Comparison of ENCODE assay signal across 2 cellular contexts in the genomic region with DNA sequence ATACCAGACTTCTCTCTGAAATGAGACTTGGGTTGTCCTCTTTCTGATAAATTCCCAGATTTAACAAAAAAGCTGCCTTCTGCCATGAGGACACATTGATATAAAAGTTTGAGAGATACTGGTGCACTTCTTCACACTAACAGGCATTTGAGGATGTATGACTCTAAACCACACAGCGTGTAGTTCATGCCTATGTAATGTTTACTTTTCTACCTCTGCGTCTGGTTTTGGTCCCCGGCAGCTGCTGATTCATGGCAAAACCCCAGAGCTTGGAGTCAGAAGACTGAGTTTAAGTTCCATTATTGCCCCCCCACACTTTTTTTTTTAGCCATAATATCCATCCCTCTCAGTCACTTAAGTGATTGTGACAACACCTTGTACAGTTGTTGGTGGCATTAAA.
DNase-seq lines count a peak whose midpoint lies in the region; ATAC-seq, FAIRE-seq and TF ChIP-seq lines count a peak whose summit lies in the region.
"Not testable (repeated sequence)": the region's sequence is repeated elsewhere in the genome, so short reads cannot be mapped to it uniquely, and the experiment has no call there.

No MANE protein-coding gene starts in this region.

- H3K4me3 ChIP-seq in RWPE2 (ENCODE audit: severe bottlenecking), result not testable (repeated sequence)

- TF ChIP-seq CTCF in RWPE2 (IDR thresholded peaks at IDR 0.05; ENCODE audit: poor library complexity, severe bottlenecking), result not testable (repeated sequence)

- not testable (repeated sequence) for H3K27me3 ChIP-seq in RWPE2 (ENCODE audit: insufficient read depth, poor library complexity, severe bottlenecking)

- peak; percentile 68 for ATAC-seq in RWPE2 (ENCODE audit: low read depth)

- not testable (repeated sequence) for DNase-seq in RCC 7860 (ENCODE audit: low spot score); RWPE2 (ENCODE audit: low spot score)

- H3K4me1 ChIP-seq in RWPE2 (ENCODE audit: insufficient read depth, poor library complexity, severe bottlenecking), result not testable (repeated sequence)

- FAIRE-seq in RCC 7860 (lab: Jason Lieb, UNC), result peak; percentile 72

- H3K36me3 ChIP-seq in RWPE2 (ENCODE audit: low read depth), result not testable (repeated sequence)

- not testable (repeated sequence) for H3K9me3 ChIP-seq in RWPE2 (ENCODE audit: severe bottlenecking)

- not testable (repeated sequence) for H3K27ac ChIP-seq in RWPE2 (ENCODE audit: poor library complexity, severe bottlenecking)
